ENCODE assay signal across 6 cellular contexts in genomic region chr1:160933305-160933704, GRCh38. TPM values are rescaled to one million over a fixed set of nuclear protein-coding genes. Genes with fewer than 3 reads are reported as not detected.
"Had no signal": no experiment of that assay in that cellular context is flagged by ENCODE, and none has a peak within 500 bp of the region (broad histone marks: within the 10 kb centered on the region; RNA-seq: fewer than 3 reads in every experiment).

No MANE protein-coding gene starts in this region.

RNA-seq across cellular contexts. Expression of gene ITLN2, which starts 21.3 kb away (rescaled TPM):
- total RNA-seq: HepG2, HT-29, HT1080, IMR-90, K562 had no signal
- polyA plus RNA-seq: HepG2, IgD-negative memory B cell, IMR-90, K562 had no signal

RNA-seq across cellular contexts. Expression of gene ITLN1, which starts 48.3 kb away (rescaled TPM):
- total RNA-seq: HepG2, HT-29, HT1080, IMR-90, K562 had no signal
- polyA plus RNA-seq: HepG2, IgD-negative memory B cell, IMR-90, K562 had no signal
